ENCODE assay signal across 22 cellular contexts in genomic region chr10:30730306-30730705, GRCh38.
"Had no signal": no experiment of that assay in that cellular context is flagged by ENCODE, and none has a peak within 500 bp of the region (broad histone marks: within the 10 kb centered on the region; RNA-seq: fewer than 3 reads in every experiment).

No MANE protein-coding gene starts in this region.

- H3K27me3 ChIP-seq: colonic mucosa, esophagus muscularis mucosa, gastrocnemius medialis, heart right ventricle, left lung had no signal

- FAIRE-seq: endothelial cell of umbilical vein, islet of Langerhans, keratinocyte had no signal

- H3K9me3 ChIP-seq: colonic mucosa, esophagus muscularis mucosa, gastrocnemius medialis, heart right ventricle, left lung, lower lobe of right lung, mucosa of descending colon had no signal

- H3K27ac ChIP-seq: colonic mucosa, esophagus muscularis mucosa, gastrocnemius medialis, heart right ventricle, left lung, lower lobe of right lung had no signal

- H3K4me3 ChIP-seq: colonic mucosa, esophagus muscularis mucosa, gastrocnemius medialis, heart right ventricle, left lung, lower lobe of right lung, mucosa of descending colon had no signal

- H3K36me3 ChIP-seq: colonic mucosa, esophagus muscularis mucosa, gastrocnemius medialis, heart right ventricle, left lung, lower lobe of right lung had no signal

- H3K4me1 ChIP-seq: colonic mucosa, gastrocnemius medialis, lower lobe of right lung had no signal

- ATAC-seq: effector memory CD8-positive, alpha-beta T cell; gastrocnemius medialis; heart right ventricle; left cardiac atrium; left lung; left ventricle myocardium superior; lower lobe of right lung; mucosa of descending colon had no signal

- DNase-seq: colonic mucosa; cortex of kidney; effector CD8-positive, alpha-beta T cell; effector memory CD8-positive, alpha-beta T cell; endodermal cell; foreskin fibroblast; foreskin melanocyte; gastrocnemius medialis; glutamatergic neuron; head of caudate nucleus; heart right ventricle; hippocampal formation; left cardiac atrium; left lung; left ventricle myocardium superior; lower lobe of right lung; mesenchymal stem cell; mucosa of descending colon had no signal
